Comparison of ENCODE assay signal across 17 cellular contexts in genomic region chr1:190864013-190864610, GRCh38.
DNase-seq lines count a peak whose midpoint lies in the region; ATAC-seq, FAIRE-seq and TF ChIP-seq lines count a peak whose summit lies in the region.
"Had no signal": no experiment of that assay in that cellular context is flagged by ENCODE, and none has a peak within 500 bp of the region (broad histone marks: within the 10 kb centered on the region; RNA-seq: fewer than 3 reads in every experiment).

No MANE protein-coding gene starts in this region.

- no peak overlapping the region for H3K4me3 Mint-ChIP-seq in GM23338
- H3K4me3 Mint-ChIP-seq: CD14-positive monocyte; CD4-positive, alpha-beta memory T cell had no signal

- no peaks in the 10 kb centered on the region for H3K27me3 Mint-ChIP-seq in GM23338 (ENCODE audit: insufficient read depth, low read depth, poor library complexity)
- H3K27me3 Mint-ChIP-seq: CD4-positive, alpha-beta memory T cell had no signal

- H4K20me1 ChIP-seq in GM23338 (replicated peaks; ENCODE audit: insufficient read depth): no peaks in the 10 kb centered on the region
- no peaks in the 10 kb centered on the region for H4K20me1 ChIP-seq in keratinocyte (ENCODE audit: control insufficient read depth, extremely low read depth, insufficient read depth, low read length)
- H4K20me1 ChIP-seq: BLaER1 had no signal

- H3K9ac ChIP-seq in keratinocyte (ENCODE audit: control insufficient read depth, extremely low read depth, insufficient read depth, low read length): no peak overlapping the region
- H3K9ac ChIP-seq: BLaER1, GM23248 had no signal

- no peak for ATAC-seq in GM23338
- ATAC-seq in RWPE2 (ENCODE audit: low read depth): peak; percentile 36; the same call in 2 of the 3 replicates
- peak; percentile 29 for ATAC-seq in esophagus mucosa
- ATAC-seq in HG02571 (IDR thresholded peaks at IDR 0.05; ENCODE audit: unreplicated experiment): no peak
- no peak for ATAC-seq in GM18505 (IDR thresholded peaks at IDR 0.05; ENCODE audit: unreplicated experiment)
- ATAC-seq: GM12878 had no signal

- H3K27ac ChIP-seq in GM23338 (ENCODE audit: low read depth): no peak overlapping the region
- H3K27ac ChIP-seq in RWPE2 (ENCODE audit: poor library complexity, severe bottlenecking): no peak overlapping the region
- peak overlapping the region; percentile 31 for H3K27ac ChIP-seq in keratinocyte (ENCODE audit: control insufficient read depth, insufficient read depth, low read length)
- H3K27ac ChIP-seq: BLaER1, GM23248 had no signal

- no peak for DNase-seq in GM23338 (ENCODE audit: low spot score)
- no peak for DNase-seq in RWPE2 (ENCODE audit: low spot score)
- DNase-seq in keratinocyte (ENCODE audit: low read depth, low spot score): peak; percentile 84
- no peak for DNase-seq in GM03348 (ENCODE audit: low spot score)
- DNase-seq: 8988T, DMS153, DMS79, GF-D8, GM23248, H7 had no signal

- no peaks in the 10 kb centered on the region for H3K27me3 ChIP-seq in GM23338 (ENCODE audit: insufficient read depth)
- no peaks in the 10 kb centered on the region for H3K27me3 ChIP-seq in RWPE2 (ENCODE audit: insufficient read depth, poor library complexity, severe bottlenecking)
- no peaks in the 10 kb centered on the region for H3K27me3 ChIP-seq in keratinocyte (ENCODE audit: control insufficient read depth, extremely low read depth, insufficient read depth, low read length)
- H3K27me3 ChIP-seq: BLaER1 had no signal

- peak overlapping the region; percentile 47; the same call in 1 of the 2 replicates for H2AFZ ChIP-seq in GM23338
- H2AFZ ChIP-seq in keratinocyte (ENCODE audit: control insufficient read depth, low read length): peak overlapping the region; percentile 71
- H2AFZ ChIP-seq: GM23248 had no signal

- H3K9me3 ChIP-seq in RWPE2 (ENCODE audit: severe bottlenecking) (no peaks in the 10 kb centered on the region), keratinocyte (ENCODE audit: control insufficient read depth, low read depth, low read length) (no peaks in the 10 kb centered on the region)
- H3K9me3 ChIP-seq: BLaER1 had no signal

- no peaks in the 10 kb centered on the region for H3K4me1 Mint-ChIP-seq in GM23338
- H3K4me1 Mint-ChIP-seq: CD14-positive monocyte; CD4-positive, alpha-beta memory T cell had no signal

- dilution Hi-C loops in keratinocyte (cut with MboI; ENCODE audit: extremely low pct_ligation_motif_present, low sequenced_read_pairs): no loop called here

- H3K4me2 ChIP-seq in GM23338: no peak overlapping the region
- H3K4me2 ChIP-seq in keratinocyte (ENCODE audit: control insufficient read depth, extremely low read depth, insufficient read depth, low read depth, low read length): peak overlapping the region; percentile 56
- H3K4me2 ChIP-seq: BLaER1 had no signal

- TF ChIP-seq CTCF in GM23338 (conservative IDR thresholded peaks at IDR 0.05; ENCODE audit: low read depth in 2 of 2): no peak
- no peak for TF ChIP-seq CTCF in RWPE2 (IDR thresholded peaks at IDR 0.05; ENCODE audit: poor library complexity, severe bottlenecking)
- TF ChIP-seq CTCF in keratinocyte (optimal IDR thresholded peaks at IDR 0.05 in 1 of 3, IDR thresholded peaks at IDR 0.05 in 1 of 3, conservative IDR thresholded peaks at IDR 0.05 in 1 of 3; ENCODE audit: extremely low read depth in 1 of 3, insufficient read depth in 2 of 3, low read length in 3 of 3): no peak

- no peaks in the 10 kb centered on the region for H3K9me2 ChIP-seq in GM23338 (ENCODE audit: insufficient read depth)

- peaks cover 17% of the 10 kb centered on the region; the same call in 2 of the 3 replicates for H3K36me3 Mint-ChIP-seq in GM23338 (ENCODE audit: low read depth)
- H3K36me3 Mint-ChIP-seq: CD14-positive monocyte; CD4-positive, alpha-beta memory T cell had no signal

- no peaks in the 10 kb centered on the region for H3K36me3 ChIP-seq in GM23338 (ENCODE audit: insufficient read depth)
- no peaks in the 10 kb centered on the region for H3K36me3 ChIP-seq in RWPE2 (ENCODE audit: low read depth)
- H3K36me3 ChIP-seq in keratinocyte (ENCODE audit: control insufficient read depth in 2 of 2, extremely low read depth in 1 of 2, insufficient read depth in 2 of 2, low read length in 2 of 2): no peaks in the 10 kb centered on the region
- H3K36me3 ChIP-seq: BLaER1 had no signal

- no peak for TF ChIP-seq POLR2A in GM18505 (IDR thresholded peaks at IDR 0.05; ENCODE audit: borderline replicate concordance, extremely low read depth, insufficient read depth, insufficient read length)

- H3K9me1 ChIP-seq in keratinocyte (ENCODE audit: control insufficient read depth, extremely low read depth, insufficient read depth, low read length): no peaks in the 10 kb centered on the region

- no peaks in the 10 kb centered on the region for H3K4me1 ChIP-seq in GM23338 (ENCODE audit: insufficient read depth)
- no peaks in the 10 kb centered on the region for H3K4me1 ChIP-seq in RWPE2 (ENCODE audit: insufficient read depth, poor library complexity, severe bottlenecking)
- H3K4me1 ChIP-seq in keratinocyte (ENCODE audit: control insufficient read depth, extremely low read depth, insufficient read depth, low read length): peaks cover 15% of the 10 kb centered on the region
- H3K4me1 ChIP-seq: BLaER1 had no signal

- no peak overlapping the region for H3K27ac Mint-ChIP-seq in GM23338
- H3K27ac Mint-ChIP-seq: CD14-positive monocyte; CD4-positive, alpha-beta memory T cell had no signal

- peaks cover 23% of the 10 kb centered on the region for H3K9me3 Mint-ChIP-seq in GM23338

- H3K79me2 ChIP-seq in GM23338 (replicated peaks; ENCODE audit: insufficient read depth) (no peaks in the 10 kb centered on the region), keratinocyte (ENCODE audit: control insufficient read depth, insufficient read depth, low read length) (no peaks in the 10 kb centered on the region)

- H3K4me3 ChIP-seq in GM23338 (no peak overlapping the region), RWPE2 (ENCODE audit: severe bottlenecking) (no peak overlapping the region), keratinocyte (ENCODE audit: control insufficient read depth in 2 of 3, extremely low read depth in 1 of 3, insufficient read depth in 2 of 3, low read depth in 1 of 3, low read length in 3 of 3) (peak overlapping the region in 1 of 3 experiments; percentile 29)
- H3K4me3 ChIP-seq: BLaER1, GM12878, GM23248 had no signal

- FAIRE-seq in keratinocyte (lab: Jason Lieb, UNC): peak; percentile 92
- FAIRE-seq: GM12878 had no signal

- H3F3A ChIP-seq in GM23338 (replicated peaks; ENCODE audit: low read depth): no peaks in the 10 kb centered on the region

TF ChIP-seq in GM23338, 12 proteins besides CTCF, POLR2A, EP300 and RAD21 (continues in another document):
- TF ChIP-seq ETS1 (IDR thresholded peaks at IDR 0.05): no peak
- TF ChIP-seq NANOG (IDR thresholded peaks at IDR 0.05; ENCODE audit: borderline replicate concordance): no peak
- TF ChIP-seq CREB1 (CRISPR knock-in tag; IDR thresholded peaks at IDR 0.05; ENCODE audit: low read depth): no peak
- TF ChIP-seq POLR2AphosphoS5 (IDR thresholded peaks at IDR 0.05; ENCODE audit: low read depth): no peak
- no peak for TF ChIP-seq ZNF114 (CRISPR knock-in tag; IDR thresholded peaks at IDR 0.05)
- TF ChIP-seq EZH2phosphoT487 (IDR thresholded peaks at IDR 0.05; ENCODE audit: unreplicated experiment): no peak

Comparison
In these comparisons a context has a peak if more than half of its experiments do, and no peak if none do; other contexts are left out.
1. ATAC-seq: peak in RWPE2 (single experiment) and esophagus mucosa (single experiment); none in GM23338 (single experiment), HG02571 (single experiment) and GM18505 (single experiment).